23 cellular contexts compared by ENCODE assay signal in the genomic region with DNA sequence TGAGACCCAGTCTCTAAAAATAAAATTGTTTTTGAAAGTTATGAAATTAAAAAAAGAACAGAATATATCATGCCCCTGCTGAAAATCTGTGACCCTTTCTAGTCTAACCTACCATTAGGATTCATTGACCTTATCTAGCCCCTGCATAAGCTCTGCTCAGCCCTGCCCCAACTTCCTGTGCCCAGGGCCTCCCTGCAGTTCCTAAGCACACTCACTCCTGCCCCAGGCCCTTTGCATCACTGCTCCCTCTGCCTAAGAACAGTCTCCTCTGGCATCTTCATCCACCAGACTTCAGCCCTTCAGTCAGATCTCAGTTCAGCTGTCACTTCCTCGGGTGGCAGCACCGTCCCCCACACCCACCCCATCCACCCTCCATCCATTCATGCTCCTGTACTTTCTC. TPM values are rescaled to one million over a fixed set of nuclear protein-coding genes. Genes with fewer than 3 reads are reported as not detected.
DNase-seq lines count a peak whose midpoint lies in the region; ATAC-seq and TF ChIP-seq lines count a peak whose summit lies in the region.
"Had no signal": no experiment of that assay in that cellular context is flagged by ENCODE, and none has a peak within 500 bp of the region (broad histone marks: within the 10 kb centered on the region; RNA-seq: fewer than 3 reads in every experiment).

No MANE protein-coding gene starts in this region.

- H3K4me3 Mint-ChIP-seq in activated CD8-positive, alpha-beta T cell treated with anti-CD3 and anti-CD28 coated beads, Interleukin-2, amount 10 ng/mL, durations not matched to agents 7 days and 5 days = no peak overlapping the region
- no peak overlapping the region for H3K4me3 Mint-ChIP-seq in activated CD8-positive, alpha-beta T cell treated with anti-CD3 and anti-CD28 coated beads for 36 hours
- H3K4me3 Mint-ChIP-seq in activated B cell treated with CpG ODN at 0.5 μM for 24 hours = no peak overlapping the region
- H3K4me3 Mint-ChIP-seq: CD14-positive monocyte; CD8-positive, alpha-beta memory T cell; IgD-negative memory B cell had no signal

- H3K9me3 ChIP-seq in hepatocyte (ENCODE audit: low read depth) = no peaks in the 10 kb centered on the region
- no peaks in the 10 kb centered on the region for H3K9me3 ChIP-seq in OCI-LY7 (ENCODE audit: low read length)
- H3K9me3 ChIP-seq: BE2C, SJSA1 had no signal

- H3K27ac Mint-ChIP-seq in activated CD8-positive, alpha-beta T cell treated with anti-CD3 and anti-CD28 coated beads, Interleukin-2, amount 10 ng/mL, durations not matched to agents 7 days and 5 days = peak overlapping the region; percentile 5
- H3K27ac Mint-ChIP-seq in activated CD8-positive, alpha-beta T cell treated with anti-CD3 and anti-CD28 coated beads for 36 hours = no peak overlapping the region
- H3K27ac Mint-ChIP-seq in activated B cell treated with CpG ODN at 0.5 μM for 24 hours = peak overlapping the region; percentile 16
- H3K27ac Mint-ChIP-seq: CD14-positive monocyte; CD8-positive, alpha-beta memory T cell; IgD-negative memory B cell had no signal

- H2AFZ ChIP-seq in hepatocyte (no peak overlapping the region), OCI-LY7 (ENCODE audit: low read length) (no peak overlapping the region)

- H4K20me1 ChIP-seq in hepatocyte (ENCODE audit: insufficient read depth, poor library complexity, severe bottlenecking) = no peaks in the 10 kb centered on the region
- H4K20me1 ChIP-seq in OCI-LY7 (ENCODE audit: insufficient read depth, low read length) = no peaks in the 10 kb centered on the region

- intact Hi-C loops in activated CD8-positive, alpha-beta T cell treated with anti-CD3 and anti-CD28 coated beads for 36 hours (cut with micrococcal nuclease) = no loop called here
- intact Hi-C loops in activated B cell treated with CpG ODN at 0.5 μM for 24 hours (cut with micrococcal nuclease) = no loop called here
- intact Hi-C loops in OCI-LY7 (cut with micrococcal nuclease; ENCODE audit: unreplicated experiment) = no loop called here

- TF ChIP-seq CTCF in activated CD8-positive, alpha-beta T cell treated with anti-CD3 and anti-CD28 coated beads for 36 hours (IDR thresholded peaks at IDR 0.05) = no peak
- TF ChIP-seq CTCF in activated B cell treated with CpG ODN at 0.5 μM for 24 hours (IDR thresholded peaks at IDR 0.05) (no peak), hepatocyte (IDR thresholded peaks at IDR 0.05; ENCODE audit: poor library complexity) (no peak), OCI-LY7 (conservative IDR thresholded peaks at IDR 0.05; ENCODE audit: low read length) (no peak)

- H3K36me3 ChIP-seq in hepatocyte (replicated peaks; ENCODE audit: insufficient read depth, low read depth) (no peaks in the 10 kb centered on the region), OCI-LY7 (ENCODE audit: insufficient read depth, low read length) (peaks cover 70% of the 10 kb centered on the region)
- H3K36me3 ChIP-seq: SJSA1 had no signal

- H3K36me3 Mint-ChIP-seq in activated CD8-positive, alpha-beta T cell treated with anti-CD3 and anti-CD28 coated beads, Interleukin-2, amount 10 ng/mL, durations not matched to agents 7 days and 5 days (ENCODE audit: low read depth) = peaks cover 16% of the 10 kb centered on the region
- peaks cover 30% of the 10 kb centered on the region for H3K36me3 Mint-ChIP-seq in activated CD8-positive, alpha-beta T cell treated with anti-CD3 and anti-CD28 coated beads for 36 hours (ENCODE audit: low read depth)
- peaks cover 55% of the 10 kb centered on the region for H3K36me3 Mint-ChIP-seq in activated B cell treated with CpG ODN at 0.5 μM for 24 hours (ENCODE audit: low read depth)

- CTCF ChIA-PET in activated CD8-positive, alpha-beta T cell treated with anti-CD3 and anti-CD28 coated beads, Interleukin-2, amount 10 ng/mL, durations not matched to agents 7 days and 5 days (lab: Charles Lee) = no interaction called here
- CTCF ChIA-PET in activated CD8-positive, alpha-beta T cell treated with anti-CD3 and anti-CD28 coated beads for 36 hours (lab: Charles Lee) = no interaction called here
- CTCF ChIA-PET in activated B cell treated with CpG ODN at 0.5 μM for 24 hours (lab: Charles Lee) (no interaction called here), OCI-LY7 (lab: Charles Lee; ENCODE audit: unreplicated experiment) (no interaction called here)

- no peaks in the 10 kb centered on the region for H3K9me2 ChIP-seq in hepatocyte (replicated peaks; ENCODE audit: insufficient read depth)
- H3K9me2 ChIP-seq in OCI-LY7 (ENCODE audit: insufficient read depth, low read length) = no peaks in the 10 kb centered on the region

- H3K4me3 ChIP-seq in hepatocyte (no peak overlapping the region), OCI-LY7 (ENCODE audit: low read depth, low read length, poor library complexity, severe bottlenecking) (no peak overlapping the region)
- H3K4me3 ChIP-seq: SJSA1 had no signal

- no peaks in the 10 kb centered on the region for H3K4me1 Mint-ChIP-seq in activated CD8-positive, alpha-beta T cell treated with anti-CD3 and anti-CD28 coated beads, Interleukin-2, amount 10 ng/mL, durations not matched to agents 7 days and 5 days (ENCODE audit: low read depth)
- H3K4me1 Mint-ChIP-seq in activated CD8-positive, alpha-beta T cell treated with anti-CD3 and anti-CD28 coated beads for 36 hours (ENCODE audit: low read depth) = no peaks in the 10 kb centered on the region
- H3K4me1 Mint-ChIP-seq in activated B cell treated with CpG ODN at 0.5 μM for 24 hours = no peaks in the 10 kb centered on the region
- H3K4me1 Mint-ChIP-seq: CD8-positive, alpha-beta memory T cell; IgD-negative memory B cell had no signal

- no peak for ATAC-seq in activated CD8-positive, alpha-beta T cell treated with anti-CD3 and anti-CD28 coated beads, Interleukin-2, amount 10 ng/mL, durations not matched to agents 7 days and 5 days
- no peak for ATAC-seq in activated CD8-positive, alpha-beta T cell treated with anti-CD3 and anti-CD28 coated beads for 36 hours
- no peak for ATAC-seq in activated B cell treated with CpG ODN at 0.5 μM for 24 hours (ENCODE audit: low read depth)
- ATAC-seq in GM18511 (IDR thresholded peaks at IDR 0.05; ENCODE audit: unreplicated experiment) = no peak
- ATAC-seq: PC-3, Right ventricle myocardium inferior had no signal

- H3K9me3 Mint-ChIP-seq in activated CD8-positive, alpha-beta T cell treated with anti-CD3 and anti-CD28 coated beads, Interleukin-2, amount 10 ng/mL, durations not matched to agents 7 days and 5 days (ENCODE audit: insufficient read depth) = no peaks in the 10 kb centered on the region
- no peaks in the 10 kb centered on the region for H3K9me3 Mint-ChIP-seq in activated CD8-positive, alpha-beta T cell treated with anti-CD3 and anti-CD28 coated beads for 36 hours
- H3K9me3 Mint-ChIP-seq in activated B cell treated with CpG ODN at 0.5 μM for 24 hours = no peaks in the 10 kb centered on the region
- H3K9me3 Mint-ChIP-seq: CD8-positive, alpha-beta memory T cell had no signal

- H3K27me3 ChIP-seq in hepatocyte = no peaks in the 10 kb centered on the region
- H3K27me3 ChIP-seq: BE2C, SJSA1 had no signal

- H3K4me2 ChIP-seq in hepatocyte (no peak overlapping the region), OCI-LY7 (ENCODE audit: low read length) (no peak overlapping the region)

- H3K79me2 ChIP-seq in hepatocyte (no peaks in the 10 kb centered on the region), OCI-LY7 (ENCODE audit: insufficient read depth, low read depth, low read length) (no peaks in the 10 kb centered on the region)

- 100% methylated on average over 2 of the region's 2 CpGs for WGBS in hepatocyte (ENCODE audit: low lambda C conversion rate, missing lambda C conversion rate)

- POLR2A ChIA-PET in activated CD8-positive, alpha-beta T cell treated with anti-CD3 and anti-CD28 coated beads, Interleukin-2, amount 10 ng/mL, durations not matched to agents 7 days and 5 days (lab: Charles Lee) = no interaction called here
- POLR2A ChIA-PET in activated CD8-positive, alpha-beta T cell treated with anti-CD3 and anti-CD28 coated beads for 36 hours (lab: Charles Lee) = no interaction called here
- POLR2A ChIA-PET in activated B cell treated with CpG ODN at 0.5 μM for 24 hours (lab: Charles Lee) = no interaction called here
- POLR2A ChIA-PET in OCI-LY7 (lab: Charles Lee) = interaction anchor here (0.7 to 1.7 kb wide), 2 partner anchors 18 to 634 kb away, joined by 3 to 4 read pairs; no protein-coding TSS in a partner anchor

- DNase-seq in activated CD8-positive, alpha-beta T cell treated with anti-CD3 and anti-CD28 coated beads, Interleukin-2, amount 10 ng/mL, durations not matched to agents 7 days and 5 days = no peak
- no peak for DNase-seq in activated CD8-positive, alpha-beta T cell treated with anti-CD3 and anti-CD28 coated beads for 36 hours
- DNase-seq in activated B cell treated with CpG ODN at 0.5 μM for 24 hours (no peak), hepatocyte (ENCODE audit: low spot score) (no peak), hippocampal formation (lab: John Stamatoyannopoulos, UW) (no peak), OCI-LY7 (ENCODE audit: low spot score) (no peak)
- DNase-seq: 8988T; ACHN; Calu3; CD8-positive, alpha-beta memory T cell; NCI-H1092; NCI-H1417 treated with DMSO at 0.1 percent for 48 hours; NCI-H1694 treated with DMSO at 0.1 percent for 48 hours; NCI-H2081; NCI-H345; NCI-H510A treated with DMSO at 0.1 percent for 48 hours; PC-3 had no signal

- H3K27me3 Mint-ChIP-seq in activated CD8-positive, alpha-beta T cell treated with anti-CD3 and anti-CD28 coated beads, Interleukin-2, amount 10 ng/mL, durations not matched to agents 7 days and 5 days (ENCODE audit: low read depth) = no peaks in the 10 kb centered on the region
- H3K27me3 Mint-ChIP-seq in activated CD8-positive, alpha-beta T cell treated with anti-CD3 and anti-CD28 coated beads for 36 hours = no peaks in the 10 kb centered on the region
- H3K27me3 Mint-ChIP-seq in activated B cell treated with CpG ODN at 0.5 μM for 24 hours = no peaks in the 10 kb centered on the region
- H3K27me3 Mint-ChIP-seq: CD8-positive, alpha-beta memory T cell; IgD-negative memory B cell had no signal

- BruUV-seq in OCI-LY7 (replicated peaks; lab: Mats Ljungman, UMichigan) = no TSS peak

- peak overlapping the region; percentile 27 for H3K27ac ChIP-seq in hepatocyte
- H3K27ac ChIP-seq in OCI-LY7 (ENCODE audit: low read depth, low read length, poor library complexity, severe bottlenecking) = no peak overlapping the region
- H3K27ac ChIP-seq: SJSA1 had no signal

- H3K4me1 ChIP-seq in hepatocyte (ENCODE audit: insufficient read depth) = peaks cover 3% of the 10 kb centered on the region
- no peaks in the 10 kb centered on the region for H3K4me1 ChIP-seq in OCI-LY7 (ENCODE audit: insufficient read depth, low read length, poor library complexity, severe bottlenecking)
- H3K4me1 ChIP-seq: SJSA1 had no signal

RNA-seq across cellular contexts. Expression of a gene that starts 55.4 kb away (rescaled TPM):
- 10 to 100 TPM; 12.5 to 14.6 TPM for total RNA-seq in activated CD8-positive, alpha-beta T cell treated with anti-CD3 and anti-CD28 coated beads, Interleukin-2, amount 10 ng/mL, durations not matched to agents 7 days and 5 days
- total RNA-seq in activated CD8-positive, alpha-beta T cell treated with anti-CD3 and anti-CD28 coated beads for 36 hours = 10 to 100 TPM; 36.2 to 38.1 TPM
- total RNA-seq in activated B cell treated with CpG ODN at 0.5 μM for 24 hours (39.3 and 40.8 TPM in 2 replicates), hepatocyte (50.4 and 51.5 TPM in 2 replicates), OCI-LY7 (2022) (99.0 and 112 TPM in 2 replicates)
- 68.1 and 90.0 TPM in 2 replicates for polyA plus RNA-seq in hepatocyte
- 24.4 and 42.9 TPM in 2 replicates for total RNA-seq in OCI-LY7 (2014; rRNA removed; shearing (Covaris generic))
